1 cellular context compared by ENCODE assay signal in the genomic region with DNA sequence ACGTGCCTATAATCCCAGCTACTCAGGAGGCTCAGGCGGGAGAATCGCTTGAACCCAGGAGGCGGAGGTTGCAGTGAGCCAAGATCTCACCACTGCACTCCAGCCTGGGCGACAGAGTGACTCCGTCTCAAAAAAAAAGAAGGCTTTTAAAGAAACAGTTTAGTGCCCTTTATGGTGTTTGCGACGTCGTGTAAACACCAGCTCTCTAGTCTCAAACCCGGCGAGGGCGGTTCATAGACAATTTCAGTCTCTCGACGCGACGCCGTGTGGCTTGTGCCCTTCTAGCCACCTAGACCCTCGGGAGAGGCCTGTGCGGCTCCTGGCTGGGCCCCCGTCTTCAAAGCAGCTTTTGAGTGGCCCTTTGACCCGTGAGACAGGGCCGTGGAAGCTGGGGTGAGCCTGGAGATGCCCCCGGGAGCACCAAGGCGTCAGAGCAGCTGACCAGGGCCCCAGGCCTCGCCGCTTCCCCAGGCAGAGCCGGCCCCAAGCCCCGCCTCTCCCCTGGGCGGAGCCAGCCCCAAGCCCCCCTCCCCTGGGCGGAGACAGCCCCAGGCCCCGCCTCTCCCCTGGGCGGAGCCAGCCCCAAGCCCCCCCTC.
TF ChIP-seq lines count a peak whose summit lies in the region.

No MANE protein-coding gene starts in this region.

TF ChIP-seq in HepG2, 621 proteins besides CTCF, POLR2A, EP300 and RAD21 (continued from another document and continues in another):
- TF ChIP-seq ZBTB37 (CRISPR knock-in tag; IDR thresholded peaks at IDR 0.05) (no peak), KDM2A (CRISPR knock-in tag; IDR thresholded peaks at IDR 0.05; ENCODE audit: borderline replicate concordance, low read depth) (peak; percentile 67), RFX1 (IDR thresholded peaks at IDR 0.05) (no peak), ZBTB20 (CRISPR knock-in tag; IDR thresholded peaks at IDR 0.05; ENCODE audit: borderline replicate concordance, low read depth) (0 out of 2 replicates have a peak, but pooled peaks have one; percentile 40), ZNF430 (CRISPR knock-in tag; IDR thresholded peaks at IDR 0.05) (0 out of 2 replicates have a peak, but pooled peaks have one; percentile 59), TBX2 (CRISPR knock-in tag; IDR thresholded peaks at IDR 0.05; ENCODE audit: borderline replicate concordance) (peak; percentile 43; the same call in 1 of the 2 replicates), ZNF713 (CRISPR knock-in tag; IDR thresholded peaks at IDR 0.05) (no peak), ZNF766 (CRISPR knock-in tag; IDR thresholded peaks at IDR 0.05; ENCODE audit: borderline replicate concordance) (peak; percentile 46; the same call in 1 of the 2 replicates), ZNF260 (CRISPR knock-in tag; IDR thresholded peaks at IDR 0.05; ENCODE audit: borderline replicate concordance, low read depth) (no peak), ZNF549 (CRISPR knock-in tag; IDR thresholded peaks at IDR 0.05) (no peak), DRAP1 (CRISPR knock-in tag; IDR thresholded peaks at IDR 0.05) (peak; percentile 40; the same call in 1 of the 2 replicates), ZNF543 (CRISPR knock-in tag; IDR thresholded peaks at IDR 0.05) (0 out of 2 replicates have a peak, but pooled peaks have one; percentile 44), SALL2 (CRISPR knock-in tag; IDR thresholded peaks at IDR 0.05) (no peak), ZNF75D (CRISPR knock-in tag; IDR thresholded peaks at IDR 0.05; ENCODE audit: borderline replicate concordance) (no peak), FOXK2 (IDR thresholded peaks at IDR 0.05) (no peak), ZFYVE20 (CRISPR knock-in tag; IDR thresholded peaks at IDR 0.05; ENCODE audit: borderline replicate concordance, low read depth) (no peak), NCOA2 (CRISPR knock-in tag; IDR thresholded peaks at IDR 0.05) (no peak), SP4 (CRISPR knock-in tag; IDR thresholded peaks at IDR 0.05) (peak; percentile 77; the same call in 1 of the 2 replicates), ZNF644 (CRISPR knock-in tag; IDR thresholded peaks at IDR 0.05; ENCODE audit: low read depth) (no peak)
- TF ChIP-seq, protein P1, sequence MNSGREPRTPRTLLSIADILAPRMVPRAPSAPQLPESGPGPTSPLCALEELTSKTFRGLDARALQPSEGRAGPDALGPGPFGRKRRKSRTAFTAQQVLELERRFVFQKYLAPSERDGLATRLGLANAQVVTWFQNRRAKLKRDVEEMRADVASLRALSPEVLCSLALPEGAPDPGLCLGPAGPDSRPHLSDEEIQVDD (CRISPR knock-in tag; IDR thresholded peaks at IDR 0.05; ENCODE audit: borderline replicate concordance), result no peak
- TF ChIP-seq, protein P2, sequence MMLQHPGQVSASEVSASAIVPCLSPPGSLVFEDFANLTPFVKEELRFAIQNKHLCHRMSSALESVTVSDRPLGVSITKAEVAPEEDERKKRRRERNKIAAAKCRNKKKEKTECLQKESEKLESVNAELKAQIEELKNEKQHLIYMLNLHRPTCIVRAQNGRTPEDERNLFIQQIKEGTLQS (CRISPR knock-in tag; IDR thresholded peaks at IDR 0.05), result no peak
- TF ChIP-seq, protein P3, sequence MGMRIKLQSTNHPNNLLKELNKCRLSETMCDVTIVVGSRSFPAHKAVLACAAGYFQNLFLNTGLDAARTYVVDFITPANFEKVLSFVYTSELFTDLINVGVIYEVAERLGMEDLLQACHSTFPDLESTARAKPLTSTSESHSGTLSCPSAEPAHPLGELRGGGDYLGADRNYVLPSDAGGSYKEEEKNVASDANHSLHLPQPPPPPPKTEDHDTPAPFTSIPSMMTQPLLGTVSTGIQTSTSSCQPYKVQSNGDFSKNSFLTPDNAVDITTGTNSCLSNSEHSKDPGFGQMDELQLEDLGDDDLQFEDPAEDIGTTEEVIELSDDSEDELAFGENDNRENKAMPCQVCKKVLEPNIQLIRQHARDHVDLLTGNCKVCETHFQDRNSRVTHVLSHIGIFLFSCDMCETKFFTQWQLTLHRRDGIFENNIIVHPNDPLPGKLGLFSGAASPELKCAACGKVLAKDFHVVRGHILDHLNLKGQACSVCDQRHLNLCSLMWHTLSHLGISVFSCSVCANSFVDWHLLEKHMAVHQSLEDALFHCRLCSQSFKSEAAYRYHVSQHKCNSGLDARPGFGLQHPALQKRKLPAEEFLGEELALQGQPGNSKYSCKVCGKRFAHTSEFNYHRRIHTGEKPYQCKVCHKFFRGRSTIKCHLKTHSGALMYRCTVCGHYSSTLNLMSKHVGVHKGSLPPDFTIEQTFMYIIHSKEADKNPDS (CRISPR knock-in tag; IDR thresholded peaks at IDR 0.05), result no peak
- TF ChIP-seq, protein P4, sequence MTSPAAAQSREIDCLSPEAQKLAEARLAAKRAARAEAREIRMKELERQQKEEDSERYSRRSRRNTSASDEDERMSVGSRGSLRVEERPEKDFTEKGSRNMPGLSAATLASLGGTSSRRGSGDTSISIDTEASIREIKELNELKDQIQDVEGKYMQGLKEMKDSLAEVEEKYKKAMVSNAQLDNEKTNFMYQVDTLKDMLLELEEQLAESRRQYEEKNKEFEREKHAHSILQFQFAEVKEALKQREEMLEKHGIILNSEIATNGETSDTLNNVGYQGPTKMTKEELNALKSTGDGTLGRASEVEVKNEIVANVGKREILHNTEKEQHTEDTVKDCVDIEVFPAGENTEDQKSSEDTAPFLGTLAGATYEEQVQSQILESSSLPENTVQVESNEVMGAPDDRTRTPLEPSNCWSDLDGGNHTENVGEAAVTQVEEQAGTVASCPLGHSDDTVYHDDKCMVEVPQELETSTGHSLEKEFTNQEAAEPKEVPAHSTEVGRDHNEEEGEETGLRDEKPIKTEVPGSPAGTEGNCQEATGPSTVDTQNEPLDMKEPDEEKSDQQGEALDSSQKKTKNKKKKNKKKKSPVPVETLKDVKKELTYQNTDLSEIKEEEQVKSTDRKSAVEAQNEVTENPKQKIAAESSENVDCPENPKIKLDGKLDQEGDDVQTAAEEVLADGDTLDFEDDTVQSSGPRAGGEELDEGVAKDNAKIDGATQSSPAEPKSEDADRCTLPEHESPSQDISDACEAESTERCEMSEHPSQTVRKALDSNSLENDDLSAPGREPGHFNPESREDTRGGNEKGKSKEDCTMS (CRISPR knock-in tag; conservative IDR thresholded peaks at IDR 0.05), result no peak
- TF ChIP-seq, protein P5, sequence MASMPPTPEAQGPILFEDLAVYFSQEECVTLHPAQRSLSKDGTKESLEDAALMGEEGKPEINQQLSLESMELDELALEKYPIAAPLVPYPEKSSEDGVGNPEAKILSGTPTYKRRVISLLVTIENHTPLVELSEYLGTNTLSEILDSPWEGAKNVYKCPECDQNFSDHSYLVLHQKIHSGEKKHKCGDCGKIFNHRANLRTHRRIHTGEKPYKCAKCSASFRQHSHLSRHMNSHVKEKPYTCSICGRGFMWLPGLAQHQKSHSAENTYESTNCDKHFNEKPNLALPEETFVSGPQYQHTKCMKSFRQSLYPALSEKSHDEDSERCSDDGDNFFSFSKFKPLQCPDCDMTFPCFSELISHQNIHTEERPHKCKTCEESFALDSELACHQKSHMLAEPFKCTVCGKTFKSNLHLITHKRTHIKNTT (CRISPR knock-in tag; IDR thresholded peaks at IDR 0.05), result no peak
- TF ChIP-seq, protein P6, sequence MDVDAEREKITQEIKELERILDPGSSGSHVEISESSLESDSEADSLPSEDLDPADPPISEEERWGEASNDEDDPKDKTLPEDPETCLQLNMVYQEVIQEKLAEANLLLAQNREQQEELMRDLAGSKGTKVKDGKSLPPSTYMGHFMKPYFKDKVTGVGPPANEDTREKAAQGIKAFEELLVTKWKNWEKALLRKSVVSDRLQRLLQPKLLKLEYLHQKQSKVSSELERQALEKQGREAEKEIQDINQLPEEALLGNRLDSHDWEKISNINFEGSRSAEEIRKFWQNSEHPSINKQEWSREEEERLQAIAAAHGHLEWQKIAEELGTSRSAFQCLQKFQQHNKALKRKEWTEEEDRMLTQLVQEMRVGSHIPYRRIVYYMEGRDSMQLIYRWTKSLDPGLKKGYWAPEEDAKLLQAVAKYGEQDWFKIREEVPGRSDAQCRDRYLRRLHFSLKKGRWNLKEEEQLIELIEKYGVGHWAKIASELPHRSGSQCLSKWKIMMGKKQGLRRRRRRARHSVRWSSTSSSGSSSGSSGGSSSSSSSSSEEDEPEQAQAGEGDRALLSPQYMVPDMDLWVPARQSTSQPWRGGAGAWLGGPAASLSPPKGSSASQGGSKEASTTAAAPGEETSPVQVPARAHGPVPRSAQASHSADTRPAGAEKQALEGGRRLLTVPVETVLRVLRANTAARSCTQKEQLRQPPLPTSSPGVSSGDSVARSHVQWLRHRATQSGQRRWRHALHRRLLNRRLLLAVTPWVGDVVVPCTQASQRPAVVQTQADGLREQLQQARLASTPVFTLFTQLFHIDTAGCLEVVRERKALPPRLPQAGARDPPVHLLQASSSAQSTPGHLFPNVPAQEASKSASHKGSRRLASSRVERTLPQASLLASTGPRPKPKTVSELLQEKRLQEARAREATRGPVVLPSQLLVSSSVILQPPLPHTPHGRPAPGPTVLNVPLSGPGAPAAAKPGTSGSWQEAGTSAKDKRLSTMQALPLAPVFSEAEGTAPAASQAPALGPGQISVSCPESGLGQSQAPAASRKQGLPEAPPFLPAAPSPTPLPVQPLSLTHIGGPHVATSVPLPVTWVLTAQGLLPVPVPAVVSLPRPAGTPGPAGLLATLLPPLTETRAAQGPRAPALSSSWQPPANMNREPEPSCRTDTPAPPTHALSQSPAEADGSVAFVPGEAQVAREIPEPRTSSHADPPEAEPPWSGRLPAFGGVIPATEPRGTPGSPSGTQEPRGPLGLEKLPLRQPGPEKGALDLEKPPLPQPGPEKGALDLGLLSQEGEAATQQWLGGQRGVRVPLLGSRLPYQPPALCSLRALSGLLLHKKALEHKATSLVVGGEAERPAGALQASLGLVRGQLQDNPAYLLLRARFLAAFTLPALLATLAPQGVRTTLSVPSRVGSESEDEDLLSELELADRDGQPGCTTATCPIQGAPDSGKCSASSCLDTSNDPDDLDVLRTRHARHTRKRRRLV (CRISPR knock-in tag; IDR thresholded peaks at IDR 0.05), result 0 out of 2 replicates have a peak, but pooled peaks have one; percentile 40
- TF ChIP-seq, protein P7, sequence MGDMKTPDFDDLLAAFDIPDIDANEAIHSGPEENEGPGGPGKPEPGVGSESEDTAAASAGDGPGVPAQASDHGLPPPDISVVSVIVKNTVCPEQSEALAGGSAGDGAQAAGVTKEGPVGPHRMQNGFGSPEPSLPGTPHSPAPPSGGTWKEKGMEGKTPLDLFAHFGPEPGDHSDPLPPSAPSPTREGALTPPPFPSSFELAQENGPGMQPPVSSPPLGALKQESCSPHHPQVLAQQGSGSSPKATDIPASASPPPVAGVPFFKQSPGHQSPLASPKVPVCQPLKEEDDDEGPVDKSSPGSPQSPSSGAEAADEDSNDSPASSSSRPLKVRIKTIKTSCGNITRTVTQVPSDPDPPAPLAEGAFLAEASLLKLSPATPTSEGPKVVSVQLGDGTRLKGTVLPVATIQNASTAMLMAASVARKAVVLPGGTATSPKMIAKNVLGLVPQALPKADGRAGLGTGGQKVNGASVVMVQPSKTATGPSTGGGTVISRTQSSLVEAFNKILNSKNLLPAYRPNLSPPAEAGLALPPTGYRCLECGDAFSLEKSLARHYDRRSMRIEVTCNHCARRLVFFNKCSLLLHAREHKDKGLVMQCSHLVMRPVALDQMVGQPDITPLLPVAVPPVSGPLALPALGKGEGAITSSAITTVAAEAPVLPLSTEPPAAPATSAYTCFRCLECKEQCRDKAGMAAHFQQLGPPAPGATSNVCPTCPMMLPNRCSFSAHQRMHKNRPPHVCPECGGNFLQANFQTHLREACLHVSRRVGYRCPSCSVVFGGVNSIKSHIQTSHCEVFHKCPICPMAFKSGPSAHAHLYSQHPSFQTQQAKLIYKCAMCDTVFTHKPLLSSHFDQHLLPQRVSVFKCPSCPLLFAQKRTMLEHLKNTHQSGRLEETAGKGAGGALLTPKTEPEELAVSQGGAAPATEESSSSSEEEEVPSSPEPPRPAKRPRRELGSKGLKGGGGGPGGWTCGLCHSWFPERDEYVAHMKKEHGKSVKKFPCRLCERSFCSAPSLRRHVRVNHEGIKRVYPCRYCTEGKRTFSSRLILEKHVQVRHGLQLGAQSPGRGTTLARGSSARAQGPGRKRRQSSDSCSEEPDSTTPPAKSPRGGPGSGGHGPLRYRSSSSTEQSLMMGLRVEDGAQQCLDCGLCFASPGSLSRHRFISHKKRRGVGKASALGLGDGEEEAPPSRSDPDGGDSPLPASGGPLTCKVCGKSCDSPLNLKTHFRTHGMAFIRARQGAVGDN (CRISPR knock-in tag; IDR thresholded peaks at IDR 0.05), result peak; percentile 91
- TF ChIP-seq, protein P8, sequence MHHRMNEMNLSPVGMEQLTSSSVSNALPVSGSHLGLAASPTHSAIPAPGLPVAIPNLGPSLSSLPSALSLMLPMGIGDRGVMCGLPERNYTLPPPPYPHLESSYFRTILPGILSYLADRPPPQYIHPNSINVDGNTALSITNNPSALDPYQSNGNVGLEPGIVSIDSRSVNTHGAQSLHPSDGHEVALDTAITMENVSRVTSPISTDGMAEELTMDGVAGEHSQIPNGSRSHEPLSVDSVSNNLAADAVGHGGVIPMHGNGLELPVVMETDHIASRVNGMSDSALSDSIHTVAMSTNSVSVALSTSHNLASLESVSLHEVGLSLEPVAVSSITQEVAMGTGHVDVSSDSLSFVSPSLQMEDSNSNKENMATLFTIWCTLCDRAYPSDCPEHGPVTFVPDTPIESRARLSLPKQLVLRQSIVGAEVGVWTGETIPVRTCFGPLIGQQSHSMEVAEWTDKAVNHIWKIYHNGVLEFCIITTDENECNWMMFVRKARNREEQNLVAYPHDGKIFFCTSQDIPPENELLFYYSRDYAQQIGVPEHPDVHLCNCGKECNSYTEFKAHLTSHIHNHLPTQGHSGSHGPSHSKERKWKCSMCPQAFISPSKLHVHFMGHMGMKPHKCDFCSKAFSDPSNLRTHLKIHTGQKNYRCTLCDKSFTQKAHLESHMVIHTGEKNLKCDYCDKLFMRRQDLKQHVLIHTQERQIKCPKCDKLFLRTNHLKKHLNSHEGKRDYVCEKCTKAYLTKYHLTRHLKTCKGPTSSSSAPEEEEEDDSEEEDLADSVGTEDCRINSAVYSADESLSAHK (CRISPR knock-in tag; IDR thresholded peaks at IDR 0.05; ENCODE audit: borderline replicate concordance), result no peak
